ENCODE assay signal across 11 cellular contexts in genomic region chr20:17636523-17637412, GRCh38. TPM values are rescaled to one million over a fixed set of nuclear protein-coding genes. Genes with fewer than 3 reads are reported as not detected.
DNase-seq lines count a peak whose midpoint lies in the region; ATAC-seq and TF ChIP-seq lines count a peak whose summit lies in the region.
"Had no signal": no experiment of that assay in that cellular context is flagged by ENCODE, and none has a peak within 500 bp of the region (broad histone marks: within the 10 kb centered on the region; RNA-seq: fewer than 3 reads in every experiment).

No MANE protein-coding gene starts in this region.

- H3K27ac ChIP-seq in substantia nigra (ENCODE audit: low read depth, low read length, poor library complexity, severe bottlenecking) (peak overlapping the region; percentile 85), hepatocyte (no peak overlapping the region)

- no peak for ATAC-seq in HG02973 (IDR thresholded peaks at IDR 0.05; ENCODE audit: unreplicated experiment)

- no peaks in the 10 kb centered on the region for H3K9me2 ChIP-seq in hepatocyte (replicated peaks; ENCODE audit: insufficient read depth)

- in situ Hi-C loops in astrocyte of the cerebellum (cut with HindIII; ENCODE audit: low sequenced_read_pairs): no loop called here

- H3K4me1 ChIP-seq in hepatocyte (ENCODE audit: insufficient read depth): no peaks in the 10 kb centered on the region

- no peaks in the 10 kb centered on the region for H3K27me3 ChIP-seq in hepatocyte

- no peaks in the 10 kb centered on the region for H3K36me3 ChIP-seq in hepatocyte (replicated peaks; ENCODE audit: insufficient read depth, low read depth)

- TF ChIP-seq CTCF in astrocyte of the cerebellum (IDR thresholded peaks at IDR 0.05; ENCODE audit: low read depth, low read length, missing control alignments) (peak; percentile 24), hepatocyte (IDR thresholded peaks at IDR 0.05; ENCODE audit: poor library complexity) (no peak)

- H3K4me2 ChIP-seq in hepatocyte: no peak overlapping the region

- H4K20me1 ChIP-seq in hepatocyte (ENCODE audit: insufficient read depth, poor library complexity, severe bottlenecking): peaks cover 79% of the 10 kb centered on the region

- 82% methylated on average over 24 of the region's 24 CpGs for WGBS in hepatocyte (ENCODE audit: low lambda C conversion rate, missing lambda C conversion rate)

- H3K79me2 ChIP-seq in hepatocyte: peaks cover 84% of the 10 kb centered on the region

- no peak overlapping the region for H3K4me3 ChIP-seq in astrocyte of the cerebellum (ENCODE audit: low read depth, low read length)
- H3K4me3 ChIP-seq in hepatocyte: no peak overlapping the region

- H2AFZ ChIP-seq in hepatocyte: no peak overlapping the region

- H3K9me3 ChIP-seq in hepatocyte (ENCODE audit: low read depth): no peaks in the 10 kb centered on the region

- peak; percentile 23 for DNase-seq in NCI-H1694 treated with DMSO at 0.1 percent for 48 hours (lab: John Stamatoyannopoulos, UW)
- no peak for DNase-seq in astrocyte of the cerebellum (ENCODE audit: low read depth)
- DNase-seq in iPS-NIHi7 (ENCODE audit: extremely low spot score): peak; percentile 71
- peak; percentile 31 to 94 (median 81) for DNase-seq in substantia nigra (lab: John Stamatoyannopoulos, UW)
- no peak for DNase-seq in hepatocyte (ENCODE audit: low spot score)
- DNase-seq in NOMO-1 treated with dmso at 0.1 percent for 144 hours (lab: John Stamatoyannopoulos, UW; ENCODE audit: unreplicated experiment): no peak
- DNase-seq: activated CD4-positive, alpha-beta T cell treated with anti-CD3 and anti-CD28 coated beads for 1 hour; GOT3; NCI-H1048; stimulated activated CD4-positive, alpha-beta T cell treated with anti-CD3 and anti-CD28 coated beads, Interleukin-12 subunit alpha, Interleukin-12 subunit beta, amount 100 ng/mL, for 4 hours had no signal

RNA-seq across cellular contexts. Expression of gene RRBP1, which starts 45.3 kb away (rescaled TPM):
- 182 and 193 TPM in 2 replicates for total RNA-seq in hepatocyte
- polyA plus RNA-seq in hepatocyte: 242 and 274 TPM in 2 replicates

Comparison
In these comparisons a context has a peak if more than half of its experiments do, and no peak if none do; other contexts are left out.
1. DNase-seq: peak in NCI-H1694 treated with DMSO at 0.1 percent for 48 hours (single experiment), iPS-NIHi7 (single experiment) and substantia nigra (49 of 49); none in astrocyte of the cerebellum (single experiment), hepatocyte (single experiment) and NOMO-1 treated with dmso at 0.1 percent for 144 hours (single experiment).